8 cellular contexts compared by ENCODE assay signal in the genomic region with DNA sequence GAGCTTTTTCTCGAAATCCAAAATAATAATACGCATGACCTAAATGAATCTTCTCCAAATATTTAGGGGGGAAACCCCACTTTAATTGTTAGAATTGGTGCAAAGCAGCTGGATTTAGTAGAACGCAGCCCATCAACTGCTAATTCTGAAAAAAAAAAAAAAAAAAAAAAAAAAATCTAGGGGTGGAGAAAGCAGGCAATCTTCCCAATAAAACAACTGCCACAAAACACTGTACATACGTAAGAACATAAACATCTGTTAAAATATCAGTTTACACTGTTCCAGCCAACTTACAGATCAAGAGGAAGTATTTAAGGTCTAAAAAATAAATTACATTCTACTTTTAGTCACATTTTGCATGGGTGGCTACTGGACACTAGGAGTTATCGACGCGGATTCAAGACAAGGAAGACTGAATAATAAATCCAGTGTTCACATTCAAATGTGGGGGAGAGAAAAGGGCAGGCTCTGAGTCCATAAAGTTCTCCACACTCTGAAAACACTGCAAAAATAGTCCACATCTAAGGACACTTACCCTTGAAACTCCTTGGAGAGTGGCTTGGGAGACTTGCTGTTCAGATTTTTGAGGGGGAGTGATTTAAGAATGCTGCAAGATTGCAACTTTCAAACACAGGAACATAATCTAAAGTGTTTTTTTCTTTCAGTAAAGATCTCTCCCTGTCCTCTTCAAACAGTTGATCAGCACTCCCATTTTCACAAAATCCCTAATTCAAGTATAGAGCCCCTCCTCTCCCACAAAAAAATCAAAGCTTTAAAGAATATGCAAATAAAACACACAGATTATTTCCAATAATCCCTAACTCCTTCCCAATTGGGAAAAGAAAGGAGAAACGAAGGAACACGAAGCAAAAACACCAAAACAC. TPM values are rescaled to one million over a fixed set of nuclear protein-coding genes. Genes with fewer than 3 reads are reported as not detected.
DNase-seq lines count a peak whose midpoint lies in the region; ATAC-seq and TF ChIP-seq lines count a peak whose summit lies in the region.

No MANE protein-coding gene starts in this region.

- no peak for TF ChIP-seq CTCF in GM10248 (IDR thresholded peaks at IDR 0.05; ENCODE audit: control extremely low read depth, extremely low read depth, low read depth, missing control alignments)

- H3K27ac ChIP-seq in muscle layer of duodenum (ENCODE audit: low read length), result peak overlapping the region; percentile 99

- DNase-seq in NCI-H1105 treated with DMSO at 0.1 percent for 48 hours (lab: John Stamatoyannopoulos, UW) (peak; percentile 7), NCI-H1105 (lab: John Stamatoyannopoulos, UW) (no peak), NCI-H69 (lab: John Stamatoyannopoulos, UW) (peak; percentile 39), dermis blood vessel endothelial cell (peak; percentile 37), anterior cingulate cortex (lab: John Stamatoyannopoulos, UW) (no peak), GM10248 (ENCODE audit: extremely low spot score) (no peak)

- peak overlapping the region; percentile 93 to 98 for H3K4me3 ChIP-seq in muscle layer of duodenum (ENCODE audit: low read depth in 1 of 2, low read length in 2 of 2)

- peaks cover 0 to 8% of the 10 kb centered on the region in 2 donors for H3K36me3 ChIP-seq in muscle layer of duodenum (ENCODE audit: control insufficient read depth in 1 of 2, insufficient read depth in 2 of 2, low read length in 2 of 2)

- CTCF ChIA-PET in GM10248 (lab: Yijun Ruan, JAX), result interaction anchor here (1.7 kb wide), 1 partner anchor 45 kb away, joined by 7 read pairs; no protein-coding TSS in a partner anchor

- peaks cover 0 to 23% of the 10 kb centered on the region in 2 donors for H3K4me1 ChIP-seq in muscle layer of duodenum (ENCODE audit: control insufficient read depth in 1 of 2, insufficient read depth in 2 of 2, low read length in 2 of 2)

- H3K9me3 ChIP-seq in muscle layer of duodenum (ENCODE audit: control insufficient read depth in 1 of 2, low read length in 2 of 2), result no peaks in the 10 kb centered on the region

- no peaks in the 10 kb centered on the region for H3K27me3 ChIP-seq in muscle layer of duodenum (ENCODE audit: low read depth, low read length)

- no peak for ATAC-seq in HG03439 (IDR thresholded peaks at IDR 0.05; ENCODE audit: unreplicated experiment)

- POLR2A ChIA-PET in GM10248 (lab: Yijun Ruan, JAX), result interaction anchor here (0.7 kb wide), 1 partner anchor 89 kb away, joined by 5 read pairs; no protein-coding TSS in a partner anchor

RNA-seq across cellular contexts. Expression of gene APPBP2, which starts 1.3 kb away (rescaled TPM):
- total RNA-seq in dermis blood vessel endothelial cell, result 42.0 and 57.4 TPM in 2 replicates

Comparison
In these comparisons a context has a peak if more than half of its experiments do, and no peak if none do; other contexts are left out.
1. DNase-seq: peak in NCI-H1105 treated with DMSO at 0.1 percent for 48 hours (single experiment), NCI-H69 (single experiment) and dermis blood vessel endothelial cell (single experiment); none in NCI-H1105 (single experiment), anterior cingulate cortex (0 of 58) and GM10248 (single experiment).